ENCODE assay signal across 23 cellular contexts in the genomic region with DNA sequence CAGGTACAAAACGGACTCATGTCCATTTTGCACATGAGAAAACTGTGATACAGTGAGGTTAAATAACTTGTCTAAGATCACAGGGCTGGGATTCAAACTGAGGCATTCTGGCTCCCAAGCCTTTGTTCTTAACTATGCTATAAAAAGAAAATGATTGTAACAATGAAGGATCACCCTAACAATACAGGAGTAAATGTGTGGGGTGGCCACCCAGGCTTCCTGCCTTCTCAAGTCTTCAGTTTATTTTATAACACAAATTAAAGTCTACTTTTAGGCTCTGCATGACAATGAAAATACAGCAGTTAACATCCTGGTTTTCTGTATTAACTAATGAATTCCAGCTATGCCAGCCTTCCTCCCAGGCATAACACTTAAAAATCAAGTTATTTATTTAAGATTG. TPM values are rescaled to one million over a fixed set of nuclear protein-coding genes. Genes with fewer than 3 reads are reported as not detected.
DNase-seq lines count a peak whose midpoint lies in the region; ATAC-seq and TF ChIP-seq lines count a peak whose summit lies in the region.
"Had no signal": no experiment of that assay in that cellular context is flagged by ENCODE, and none has a peak within 500 bp of the region (broad histone marks: within the 10 kb centered on the region; RNA-seq: fewer than 3 reads in every experiment).

No MANE protein-coding gene starts in this region.

- H3K9me3 ChIP-seq in CD4-positive, alpha-beta T cell (ENCODE audit: control insufficient read depth, low read length): no peaks in the 10 kb centered on the region
- no peaks in the 10 kb centered on the region for H3K9me3 ChIP-seq in iPS-18a (ENCODE audit: control insufficient read depth, low read depth, low read length)
- H3K9me3 ChIP-seq: suprapubic skin had no signal

- H3K27ac ChIP-seq in CD4-positive, alpha-beta T cell (ENCODE audit: low read depth, low read length): no peak overlapping the region
- peak overlapping the region; percentile 2 for H3K27ac ChIP-seq in iPS-18a (ENCODE audit: low read length)
- H3K27ac ChIP-seq: HL-60, RWPE1, suprapubic skin had no signal

- H3K4me1 Mint-ChIP-seq in activated CD4-positive, alpha-beta T cell treated with anti-CD3 and anti-CD28 coated beads, Interleukin-2, amount 10 ng/mL, durations not matched to agents 24 days and 14 days: peaks cover 63% of the 10 kb centered on the region
- H3K4me1 Mint-ChIP-seq in CD4-positive, alpha-beta T cell (ENCODE audit: low read depth): peaks cover 72% of the 10 kb centered on the region
- peaks cover 72% of the 10 kb centered on the region for H3K4me1 Mint-ChIP-seq in activated B cell treated with CpG ODN at 0.5 μM for 24 hours

- peak overlapping the region; percentile 14 for H3K9ac ChIP-seq in iPS-18a (ENCODE audit: low read length)

- ATAC-seq in CD4-positive, alpha-beta T cell (ENCODE audit: poor library complexity): no peak
- ATAC-seq in activated B cell treated with CpG ODN at 0.5 μM for 24 hours (ENCODE audit: low read depth): no peak
- ATAC-seq: right cardiac atrium had no signal

- no peaks in the 10 kb centered on the region for H3K36me3 ChIP-seq in iPS-18a (ENCODE audit: control insufficient read depth, low read depth, low read length)
- H3K36me3 ChIP-seq: suprapubic skin had no signal

- CTCF ChIA-PET in CD4-positive, alpha-beta T cell (lab: Charles Lee): interaction anchor here (1.5 kb wide), 1 partner anchor 33 kb away, joined by 4 read pairs; no protein-coding TSS in a partner anchor
- CTCF ChIA-PET in activated B cell treated with CpG ODN at 0.5 μM for 24 hours (lab: Charles Lee): no interaction called here

- DNase-seq in activated CD4-positive, alpha-beta T cell treated with anti-CD3 and anti-CD28 coated beads, Interleukin-2, amount 10 ng/mL, durations not matched to agents 24 days and 14 days: no peak
- no peak for DNase-seq in activated CD4-positive, alpha-beta T cell treated with anti-CD3 and anti-CD28 coated beads for 4 hours
- DNase-seq in CD4-positive, alpha-beta T cell: no peak
- DNase-seq in activated B cell treated with CpG ODN at 0.5 μM for 24 hours (no peak), activated gamma-delta T cell treated with Interleukin-2 at 50 U/mL for 16 hours (no peak), head of caudate nucleus (no peak), NCI-H1694 treated with DMSO at 0.1 percent for 48 hours (lab: John Stamatoyannopoulos, UW) (no peak)
- DNase-seq: activated effector memory CD4-positive, alpha-beta T cell treated with anti-CD3 and anti-CD28 coated beads, Interleukin-2, amount 50 U/mL, for 16 hours; anterior cingulate cortex; C1 segment of cervical spinal cord; DMS 273 treated with DMSO at 0.1 percent for 48 hours; dorsolateral prefrontal cortex; foreskin fibroblast; HFFc6; hippocampal formation; kidney glomerular epithelial cell; NCI-H526 treated with DMSO at 0.1 percent for 48 hours; right cardiac atrium had no signal

- no peaks in the 10 kb centered on the region for H3K27me3 ChIP-seq in CD4-positive, alpha-beta T cell (ENCODE audit: control insufficient read depth, insufficient read depth, low read length)
- no peaks in the 10 kb centered on the region for H3K27me3 ChIP-seq in iPS-18a (ENCODE audit: control insufficient read depth, insufficient read depth, low read length)
- H3K27me3 ChIP-seq: dorsolateral prefrontal cortex, suprapubic skin had no signal

- POLR2A ChIA-PET in CD4-positive, alpha-beta T cell (lab: Charles Lee): no interaction called here
- POLR2A ChIA-PET in activated B cell treated with CpG ODN at 0.5 μM for 24 hours (lab: Charles Lee): interaction anchor here (0.8 to 1.0 kb wide), 2 partner anchors 8 to 41 kb away, joined by 3 to 7 read pairs; no protein-coding TSS in a partner anchor

- TF ChIP-seq CTCF in CD4-positive, alpha-beta T cell (IDR thresholded peaks at IDR 0.05): no peak
- no peak for TF ChIP-seq CTCF in activated B cell treated with CpG ODN at 0.5 μM for 24 hours (IDR thresholded peaks at IDR 0.05)

- peak overlapping the region; percentile 48 for H3K4me3 Mint-ChIP-seq in activated CD4-positive, alpha-beta T cell treated with anti-CD3 and anti-CD28 coated beads, Interleukin-2, amount 10 ng/mL, durations not matched to agents 24 days and 14 days
- no peak overlapping the region for H3K4me3 Mint-ChIP-seq in CD4-positive, alpha-beta T cell
- H3K4me3 Mint-ChIP-seq in activated B cell treated with CpG ODN at 0.5 μM for 24 hours: no peak overlapping the region
- H3K4me3 Mint-ChIP-seq: memory B cell had no signal

- peaks cover 43% of the 10 kb centered on the region for H3K4me1 ChIP-seq in iPS-18a (ENCODE audit: control insufficient read depth, low read depth, low read length)

- peaks cover 28% of the 10 kb centered on the region for H3K36me3 Mint-ChIP-seq in activated CD4-positive, alpha-beta T cell treated with anti-CD3 and anti-CD28 coated beads, Interleukin-2, amount 10 ng/mL, durations not matched to agents 24 days and 14 days (ENCODE audit: low read depth)
- peaks cover 9% of the 10 kb centered on the region for H3K36me3 Mint-ChIP-seq in CD4-positive, alpha-beta T cell (ENCODE audit: low read depth)
- peaks cover 25% of the 10 kb centered on the region for H3K36me3 Mint-ChIP-seq in activated B cell treated with CpG ODN at 0.5 μM for 24 hours (ENCODE audit: low read depth)

- H3K27ac Mint-ChIP-seq in activated CD4-positive, alpha-beta T cell treated with anti-CD3 and anti-CD28 coated beads, Interleukin-2, amount 10 ng/mL, durations not matched to agents 24 days and 14 days: peak overlapping the region; percentile 62
- peak overlapping the region; percentile 37 for H3K27ac Mint-ChIP-seq in CD4-positive, alpha-beta T cell
- peak overlapping the region; percentile 59 for H3K27ac Mint-ChIP-seq in activated B cell treated with CpG ODN at 0.5 μM for 24 hours

- H3K27me3 Mint-ChIP-seq in activated CD4-positive, alpha-beta T cell treated with anti-CD3 and anti-CD28 coated beads, Interleukin-2, amount 10 ng/mL, durations not matched to agents 24 days and 14 days: no peaks in the 10 kb centered on the region
- no peaks in the 10 kb centered on the region for H3K27me3 Mint-ChIP-seq in CD4-positive, alpha-beta T cell
- H3K27me3 Mint-ChIP-seq in activated B cell treated with CpG ODN at 0.5 μM for 24 hours: no peaks in the 10 kb centered on the region
- H3K27me3 Mint-ChIP-seq: memory B cell had no signal

- peaks cover 4% of the 10 kb centered on the region for H3K9me3 Mint-ChIP-seq in activated CD4-positive, alpha-beta T cell treated with anti-CD3 and anti-CD28 coated beads, Interleukin-2, amount 10 ng/mL, durations not matched to agents 24 days and 14 days
- H3K9me3 Mint-ChIP-seq in CD4-positive, alpha-beta T cell: no peaks in the 10 kb centered on the region
- H3K9me3 Mint-ChIP-seq in activated B cell treated with CpG ODN at 0.5 μM for 24 hours: peaks cover 5% of the 10 kb centered on the region
- H3K9me3 Mint-ChIP-seq: HFFc6 had no signal

- peak overlapping the region; percentile 8 for H3K4me3 ChIP-seq in iPS-18a (ENCODE audit: low read length)
- H3K4me3 ChIP-seq: dorsolateral prefrontal cortex, suprapubic skin had no signal

- intact Hi-C loops in activated CD4-positive, alpha-beta T cell treated with anti-CD3 and anti-CD28 coated beads, Interleukin-2, amount 10 ng/mL, durations not matched to agents 24 days and 14 days (cut with micrococcal nuclease): loop anchor here (1.0 to 2.0 kb wide), 3 partner anchors 8 to 41 kb away; no protein-coding TSS in a partner anchor
- intact Hi-C loops in CD4-positive, alpha-beta T cell (cut with DNase I, micrococcal nuclease): no loop called here
- intact Hi-C loops in activated B cell treated with CpG ODN at 0.5 μM for 24 hours (cut with micrococcal nuclease) (loop anchor here (2.0 kb wide), 1 partner anchor 15 kb away; no protein-coding TSS in a partner anchor), head of caudate nucleus (cut with DNase I) (no loop called here)

RNA-seq across cellular contexts. Expression of a gene that starts 7.6 kb away (rescaled TPM):
- 25.3 and 27.8 TPM in 2 replicates for total RNA-seq in activated CD4-positive, alpha-beta T cell treated with anti-CD3 and anti-CD28 coated beads, Interleukin-2, amount 10 ng/mL, durations not matched to agents 24 days and 14 days
- total RNA-seq in CD4-positive, alpha-beta T cell: 10 to 100 TPM; 41.1 to 41.5 TPM
- total RNA-seq in activated B cell treated with CpG ODN at 0.5 μM for 24 hours: 67.2 and 77.0 TPM in 2 replicates

RNA-seq across cellular contexts. Expression of a gene that starts 19.7 kb away (rescaled TPM):
- 37.3 and 37.4 TPM in 2 replicates for total RNA-seq in activated CD4-positive, alpha-beta T cell treated with anti-CD3 and anti-CD28 coated beads, Interleukin-2, amount 10 ng/mL, durations not matched to agents 24 days and 14 days
- total RNA-seq in CD4-positive, alpha-beta T cell: 10 to 100 TPM; 40.0 to 40.1 TPM
- 29.9 and 30.4 TPM in 2 replicates for total RNA-seq in activated B cell treated with CpG ODN at 0.5 μM for 24 hours

Comparison
In these comparisons a context has a peak if more than half of its experiments do, and no peak if none do; other contexts are left out.
1. intact Hi-C loops: an anchor here in activated CD4-positive, alpha-beta T cell treated with anti-CD3 and anti-CD28 coated beads, Interleukin-2, amount 10 ng/mL, durations not matched to agents 24 days and 14 days (1.0 to 2.0 kb wide) and activated B cell treated with CpG ODN at 0.5 μM for 24 hours (2.0 kb wide); none called in CD4-positive, alpha-beta T cell and head of caudate nucleus.